Comparison of ENCODE assay signal across 7 cellular contexts in genomic region chr7:38568497-38568896, GRCh38.
"Had no signal": no experiment of that assay in that cellular context is flagged by ENCODE, and none has a peak within 500 bp of the region (broad histone marks: within the 10 kb centered on the region; RNA-seq: fewer than 3 reads in every experiment).

No MANE protein-coding gene starts in this region.

- ATAC-seq: GM12878 had no signal

- H3K4me3 ChIP-seq: GM12878 had no signal

- DNase-seq: GDM1, GF-D8 had no signal

- FAIRE-seq: GM12878, GM12891, GM12892, GM18507, GM19239 had no signal
